In the genomic region with DNA sequence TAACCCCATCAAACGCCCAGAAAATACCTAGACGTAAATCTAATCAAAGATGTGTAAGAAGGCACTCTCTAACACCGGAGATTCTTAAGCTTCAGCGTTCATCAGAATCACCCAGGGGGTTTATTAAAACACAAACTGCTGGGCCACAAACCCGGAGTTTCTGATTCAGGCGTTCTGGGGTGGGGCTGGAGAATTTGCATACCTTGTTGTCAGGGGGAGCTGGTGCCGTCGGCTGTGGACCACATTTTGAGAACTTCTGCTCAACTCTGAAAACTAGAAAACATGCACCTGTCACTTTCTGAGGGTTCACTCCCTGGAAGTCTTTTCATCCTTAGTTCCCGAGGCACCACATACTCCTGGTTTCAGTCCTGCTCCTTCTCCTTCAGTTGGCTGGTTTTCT, we compare ENCODE assay signal across 29 cellular contexts. TPM values are rescaled to one million over a fixed set of nuclear protein-coding genes. Genes with fewer than 3 reads are reported as not detected.
"Had no signal": no experiment of that assay in that cellular context is flagged by ENCODE, and none has a peak within 500 bp of the region (broad histone marks: within the 10 kb centered on the region; RNA-seq: fewer than 3 reads in every experiment).

No MANE protein-coding gene starts in this region.

- DNase-seq: hypothalamus; immature natural killer cell; kidney; left colon; left lung; lower lobe of right lung; mammary epithelial cell; mesenchymal stem cell; naive B cell; natural killer cell; nephron progenitor cell; ovary; posterior cingulate gyrus; retina; right cardiac atrium; stimulated activated CD4-positive, alpha-beta T cell treated with anti-CD3 and anti-CD28 coated beads, Interleukin-12 subunit alpha, Interleukin-12 subunit beta, amount 100 ng/mL, for 4 hours; stimulated activated CD4-positive, alpha-beta T cell treated with anti-CD3 and anti-CD28 coated beads, Interleukin-15, amount 100 ng/mL, for 24 hours; stimulated activated CD4-positive, alpha-beta T cell treated with anti-CD3 and anti-CD28 coated beads, Interleukin-2, amount 100 ng/mL, for 24 hours; stimulated activated CD4-positive, alpha-beta T cell treated with anti-CD3 and anti-CD28 coated beads, Interleukin-4, amount 100 ng/mL, for 1 hour; stimulated activated naive CD4-positive, alpha-beta T cell; uterus had no signal

- H3K4me1 Mint-ChIP-seq: immature natural killer cell, naive B cell, natural killer cell had no signal

- H3K27ac ChIP-seq: left lung, lower lobe of right lung, ovary, prostate gland, skin epidermis, suprapubic skin, thoracic aorta, tibial nerve, uterus had no signal

- H3K27ac Mint-ChIP-seq: immature natural killer cell; natural killer cell; nephron progenitor cell; stimulated activated naive CD8-positive, alpha-beta T cell treated with anti-CD3 and anti-CD28 coated beads, Interleukin-15, Interleukin-2, amounts not matched to agents 100 ng/mL and 50 ng/mL, for 24 hours; type B pancreatic cell had no signal

- H3K4me3 Mint-ChIP-seq: immature natural killer cell; natural killer cell; nephron progenitor cell; stimulated activated naive CD8-positive, alpha-beta T cell treated with anti-CD3 and anti-CD28 coated beads, Interleukin-15, Interleukin-2, amounts not matched to agents 100 ng/mL and 50 ng/mL, for 24 hours; type B pancreatic cell had no signal

- H3K9me3 Mint-ChIP-seq: immature natural killer cell; naive B cell; natural killer cell; nephron progenitor cell; stimulated activated naive CD8-positive, alpha-beta T cell treated with anti-CD3 and anti-CD28 coated beads, Interleukin-15, Interleukin-2, amounts not matched to agents 100 ng/mL and 50 ng/mL, for 24 hours; type B pancreatic cell had no signal

- H3K36me3 Mint-ChIP-seq: immature natural killer cell, naive B cell, natural killer cell, type B pancreatic cell had no signal

- H3K4me3 ChIP-seq: left lung, lower lobe of right lung, ovary, prostate gland, skin epidermis, suprapubic skin, thoracic aorta, tibial nerve, uterus had no signal

- H3K36me3 ChIP-seq: left lung, lower lobe of right lung, ovary, prostate gland, suprapubic skin, thoracic aorta, tibial nerve, uterus had no signal

- H3K4me1 ChIP-seq: left lung, lower lobe of right lung, prostate gland, suprapubic skin, tibial nerve, uterus had no signal

- H3K27me3 ChIP-seq: ovary, tibial nerve, uterus had no signal

- H3K9me3 ChIP-seq: left lung, lower lobe of right lung, ovary, prostate gland, suprapubic skin, thoracic aorta, tibial nerve, uterus had no signal

- ATAC-seq: left colon, left lung, lower lobe of right lung, natural killer cell, right cardiac atrium, sciatic nerve had no signal

RNA-seq across cellular contexts. Expression of a gene that starts 48.6 kb away (rescaled TPM):
- total RNA-seq: mammary epithelial cell had no signal
- polyA plus RNA-seq: mammary epithelial cell had no signal
